Comparison of ENCODE assay signal across 1 cellular context in the genomic region with DNA sequence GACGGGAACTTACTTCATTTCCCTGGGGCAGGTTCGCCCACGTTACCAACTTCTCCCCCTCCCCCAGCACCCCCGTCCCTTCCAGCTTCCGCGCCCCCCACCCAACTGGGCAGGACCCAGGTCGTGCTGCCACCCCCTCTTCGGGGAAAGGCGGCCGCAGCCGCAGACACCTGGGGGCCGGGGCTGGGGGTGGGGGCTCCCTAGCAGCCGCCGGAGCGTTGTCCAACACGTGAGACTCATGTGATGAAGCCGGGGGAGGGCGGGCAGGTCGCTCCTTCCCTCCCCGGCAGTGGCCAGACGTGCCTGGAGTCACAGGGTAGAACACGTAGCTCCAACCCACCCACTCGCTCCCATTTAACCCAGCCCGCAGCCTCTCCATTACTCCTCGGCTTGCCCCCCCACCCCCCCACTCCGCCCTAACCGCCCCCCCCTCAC.
TF ChIP-seq lines count a peak whose summit lies in the region.

No MANE protein-coding gene starts in this region.

TF ChIP-seq in K562, 482 proteins besides CTCF, POLR2A, EP300 and RAD21 (continued from another document):
- TF ChIP-seq, protein P1, sequence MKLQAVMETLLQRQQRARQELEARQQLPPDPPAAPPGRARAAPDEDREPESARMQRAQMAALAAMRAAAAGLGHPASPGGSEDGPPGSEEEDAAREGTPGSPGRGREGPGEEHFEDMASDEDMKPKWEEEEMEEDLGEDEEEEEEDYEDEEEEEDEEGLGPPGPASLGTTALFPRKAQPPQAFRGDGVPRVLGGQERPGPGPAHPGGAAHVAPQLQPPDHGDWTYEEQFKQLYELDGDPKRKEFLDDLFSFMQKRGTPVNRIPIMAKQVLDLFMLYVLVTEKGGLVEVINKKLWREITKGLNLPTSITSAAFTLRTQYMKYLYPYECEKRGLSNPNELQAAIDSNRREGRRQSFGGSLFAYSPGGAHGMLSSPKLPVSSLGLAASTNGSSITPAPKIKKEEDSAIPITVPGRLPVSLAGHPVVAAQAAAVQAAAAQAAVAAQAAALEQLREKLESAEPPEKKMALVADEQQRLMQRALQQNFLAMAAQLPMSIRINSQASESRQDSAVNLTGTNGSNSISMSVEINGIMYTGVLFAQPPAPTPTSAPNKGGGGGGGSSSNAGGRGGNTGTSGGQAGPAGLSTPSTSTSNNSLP (IDR thresholded peaks at IDR 0.05; ENCODE audit: borderline replicate concordance, low read depth, low read length): no peak
- no peak for TF ChIP-seq EHMT2 (IDR thresholded peaks at IDR 0.05)
- TF ChIP-seq, protein P2, sequence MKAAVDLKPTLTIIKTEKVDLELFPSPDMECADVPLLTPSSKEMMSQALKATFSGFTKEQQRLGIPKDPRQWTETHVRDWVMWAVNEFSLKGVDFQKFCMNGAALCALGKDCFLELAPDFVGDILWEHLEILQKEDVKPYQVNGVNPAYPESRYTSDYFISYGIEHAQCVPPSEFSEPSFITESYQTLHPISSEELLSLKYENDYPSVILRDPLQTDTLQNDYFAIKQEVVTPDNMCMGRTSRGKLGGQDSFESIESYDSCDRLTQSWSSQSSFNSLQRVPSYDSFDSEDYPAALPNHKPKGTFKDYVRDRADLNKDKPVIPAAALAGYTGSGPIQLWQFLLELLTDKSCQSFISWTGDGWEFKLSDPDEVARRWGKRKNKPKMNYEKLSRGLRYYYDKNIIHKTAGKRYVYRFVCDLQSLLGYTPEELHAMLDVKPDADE (conservative IDR thresholded peaks at IDR 0.05; ENCODE audit: control insufficient read depth, low read depth, low read length): 0 out of 2 replicates have a peak, but pooled peaks have one; percentile 6
- TF ChIP-seq TCFL5 (CRISPR knock-in tag; conservative IDR thresholded peaks at IDR 0.05): no peak
- TF ChIP-seq, protein P3, sequence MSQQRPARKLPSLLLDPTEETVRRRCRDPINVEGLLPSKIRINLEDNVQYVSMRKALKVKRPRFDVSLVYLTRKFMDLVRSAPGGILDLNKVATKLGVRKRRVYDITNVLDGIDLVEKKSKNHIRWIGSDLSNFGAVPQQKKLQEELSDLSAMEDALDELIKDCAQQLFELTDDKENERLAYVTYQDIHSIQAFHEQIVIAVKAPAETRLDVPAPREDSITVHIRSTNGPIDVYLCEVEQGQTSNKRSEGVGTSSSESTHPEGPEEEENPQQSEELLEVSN (IDR thresholded peaks at IDR 0.05; ENCODE audit: borderline replicate concordance in 1 of 2, extremely low read depth in 1 of 2, insufficient read depth in 1 of 2, insufficient read length in 1 of 2, low read depth in 1 of 2, low read length in 1 of 2, poor library complexity in 1 of 2, severe bottlenecking in 1 of 2): peak; percentile 81 to 84
- TF ChIP-seq SETDB1 (IDR thresholded peaks at IDR 0.05; ENCODE audit: low read length): no peak
- TF ChIP-seq TRIM24 (IDR thresholded peaks at IDR 0.05): 0 out of 4 replicates have a peak, but pooled peaks of 1 of the 2 experiments have one; percentile 34
- peak; percentile 53 to 72; a peak in 2 of 4 replicates for TF ChIP-seq SIN3A (IDR thresholded peaks at IDR 0.05; ENCODE audit: borderline replicate concordance in 2 of 2, control insufficient read depth in 1 of 2, low read depth in 2 of 2, low read length in 2 of 2)
- no peak for TF ChIP-seq CBX8 (IDR thresholded peaks at IDR 0.05; ENCODE audit: borderline replicate concordance, extremely low read depth, low read depth, low read length, poor library complexity, severe bottlenecking)
- TF ChIP-seq, protein P4, sequence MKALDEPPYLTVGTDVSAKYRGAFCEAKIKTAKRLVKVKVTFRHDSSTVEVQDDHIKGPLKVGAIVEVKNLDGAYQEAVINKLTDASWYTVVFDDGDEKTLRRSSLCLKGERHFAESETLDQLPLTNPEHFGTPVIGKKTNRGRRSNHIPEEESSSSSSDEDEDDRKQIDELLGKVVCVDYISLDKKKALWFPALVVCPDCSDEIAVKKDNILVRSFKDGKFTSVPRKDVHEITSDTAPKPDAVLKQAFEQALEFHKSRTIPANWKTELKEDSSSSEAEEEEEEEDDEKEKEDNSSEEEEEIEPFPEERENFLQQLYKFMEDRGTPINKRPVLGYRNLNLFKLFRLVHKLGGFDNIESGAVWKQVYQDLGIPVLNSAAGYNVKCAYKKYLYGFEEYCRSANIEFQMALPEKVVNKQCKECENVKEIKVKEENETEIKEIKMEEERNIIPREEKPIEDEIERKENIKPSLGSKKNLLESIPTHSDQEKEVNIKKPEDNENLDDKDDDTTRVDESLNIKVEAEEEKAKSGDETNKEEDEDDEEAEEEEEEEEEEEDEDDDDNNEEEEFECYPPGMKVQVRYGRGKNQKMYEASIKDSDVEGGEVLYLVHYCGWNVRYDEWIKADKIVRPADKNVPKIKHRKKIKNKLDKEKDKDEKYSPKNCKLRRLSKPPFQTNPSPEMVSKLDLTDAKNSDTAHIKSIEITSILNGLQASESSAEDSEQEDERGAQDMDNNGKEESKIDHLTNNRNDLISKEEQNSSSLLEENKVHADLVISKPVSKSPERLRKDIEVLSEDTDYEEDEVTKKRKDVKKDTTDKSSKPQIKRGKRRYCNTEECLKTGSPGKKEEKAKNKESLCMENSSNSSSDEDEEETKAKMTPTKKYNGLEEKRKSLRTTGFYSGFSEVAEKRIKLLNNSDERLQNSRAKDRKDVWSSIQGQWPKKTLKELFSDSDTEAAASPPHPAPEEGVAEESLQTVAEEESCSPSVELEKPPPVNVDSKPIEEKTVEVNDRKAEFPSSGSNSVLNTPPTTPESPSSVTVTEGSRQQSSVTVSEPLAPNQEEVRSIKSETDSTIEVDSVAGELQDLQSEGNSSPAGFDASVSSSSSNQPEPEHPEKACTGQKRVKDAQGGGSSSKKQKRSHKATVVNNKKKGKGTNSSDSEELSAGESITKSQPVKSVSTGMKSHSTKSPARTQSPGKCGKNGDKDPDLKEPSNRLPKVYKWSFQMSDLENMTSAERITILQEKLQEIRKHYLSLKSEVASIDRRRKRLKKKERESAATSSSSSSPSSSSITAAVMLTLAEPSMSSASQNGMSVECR (CRISPR knock-in tag; IDR thresholded peaks at IDR 0.05): no peak
- TF ChIP-seq MXI1 (IDR thresholded peaks at IDR 0.05; ENCODE audit: low read depth, low read length): peak; percentile 76; the same call in 1 of the 2 replicates
- TF ChIP-seq, protein P5, sequence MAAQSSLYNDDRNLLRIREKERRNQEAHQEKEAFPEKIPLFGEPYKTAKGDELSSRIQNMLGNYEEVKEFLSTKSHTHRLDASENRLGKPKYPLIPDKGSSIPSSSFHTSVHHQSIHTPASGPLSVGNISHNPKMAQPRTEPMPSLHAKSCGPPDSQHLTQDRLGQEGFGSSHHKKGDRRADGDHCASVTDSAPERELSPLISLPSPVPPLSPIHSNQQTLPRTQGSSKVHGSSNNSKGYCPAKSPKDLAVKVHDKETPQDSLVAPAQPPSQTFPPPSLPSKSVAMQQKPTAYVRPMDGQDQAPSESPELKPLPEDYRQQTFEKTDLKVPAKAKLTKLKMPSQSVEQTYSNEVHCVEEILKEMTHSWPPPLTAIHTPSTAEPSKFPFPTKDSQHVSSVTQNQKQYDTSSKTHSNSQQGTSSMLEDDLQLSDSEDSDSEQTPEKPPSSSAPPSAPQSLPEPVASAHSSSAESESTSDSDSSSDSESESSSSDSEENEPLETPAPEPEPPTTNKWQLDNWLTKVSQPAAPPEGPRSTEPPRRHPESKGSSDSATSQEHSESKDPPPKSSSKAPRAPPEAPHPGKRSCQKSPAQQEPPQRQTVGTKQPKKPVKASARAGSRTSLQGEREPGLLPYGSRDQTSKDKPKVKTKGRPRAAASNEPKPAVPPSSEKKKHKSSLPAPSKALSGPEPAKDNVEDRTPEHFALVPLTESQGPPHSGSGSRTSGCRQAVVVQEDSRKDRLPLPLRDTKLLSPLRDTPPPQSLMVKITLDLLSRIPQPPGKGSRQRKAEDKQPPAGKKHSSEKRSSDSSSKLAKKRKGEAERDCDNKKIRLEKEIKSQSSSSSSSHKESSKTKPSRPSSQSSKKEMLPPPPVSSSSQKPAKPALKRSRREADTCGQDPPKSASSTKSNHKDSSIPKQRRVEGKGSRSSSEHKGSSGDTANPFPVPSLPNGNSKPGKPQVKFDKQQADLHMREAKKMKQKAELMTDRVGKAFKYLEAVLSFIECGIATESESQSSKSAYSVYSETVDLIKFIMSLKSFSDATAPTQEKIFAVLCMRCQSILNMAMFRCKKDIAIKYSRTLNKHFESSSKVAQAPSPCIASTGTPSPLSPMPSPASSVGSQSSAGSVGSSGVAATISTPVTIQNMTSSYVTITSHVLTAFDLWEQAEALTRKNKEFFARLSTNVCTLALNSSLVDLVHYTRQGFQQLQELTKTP (IDR thresholded peaks at IDR 0.05; ENCODE audit: low read depth in 1 of 2, partially characterized antibody in 2 of 2): peak in 1 of 2 experiments; percentile 11
- peak; percentile 1 to 18; a peak in 1 of 4 replicates for TF ChIP-seq TBL1XR1 (IDR thresholded peaks at IDR 0.05; ENCODE audit: low read length in 2 of 2)
- TF ChIP-seq, protein P6, sequence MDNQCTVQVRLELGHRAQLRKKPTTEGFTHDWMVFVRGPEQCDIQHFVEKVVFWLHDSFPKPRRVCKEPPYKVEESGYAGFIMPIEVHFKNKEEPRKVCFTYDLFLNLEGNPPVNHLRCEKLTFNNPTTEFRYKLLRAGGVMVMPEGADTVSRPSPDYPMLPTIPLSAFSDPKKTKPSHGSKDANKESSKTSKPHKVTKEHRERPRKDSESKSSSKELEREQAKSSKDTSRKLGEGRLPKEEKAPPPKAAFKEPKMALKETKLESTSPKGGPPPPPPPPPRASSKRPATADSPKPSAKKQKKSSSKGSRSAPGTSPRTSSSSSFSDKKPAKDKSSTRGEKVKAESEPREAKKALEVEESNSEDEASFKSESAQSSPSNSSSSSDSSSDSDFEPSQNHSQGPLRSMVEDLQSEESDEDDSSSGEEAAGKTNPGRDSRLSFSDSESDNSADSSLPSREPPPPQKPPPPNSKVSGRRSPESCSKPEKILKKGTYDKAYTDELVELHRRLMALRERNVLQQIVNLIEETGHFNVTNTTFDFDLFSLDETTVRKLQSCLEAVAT (IDR thresholded peaks at IDR 0.05): 0 out of 4 replicates have a peak, but pooled peaks of 1 of the 2 experiments have one; percentile 4
- TF ChIP-seq ZNF174 (CRISPR knock-in tag; IDR thresholded peaks at IDR 0.05): no peak
- TF ChIP-seq JUND (IDR thresholded peaks at IDR 0.05; ENCODE audit: borderline replicate concordance, low read depth, low read length): peak; percentile 18; the same call in 1 of the 2 replicates
- no peak; the same call in 2 of the 3 replicates for TF ChIP-seq JUND (tag; IDR thresholded peaks at IDR 0.05; ENCODE audit: borderline replicate concordance, low read depth, low read length)
- peak; percentile 64 for TF ChIP-seq ZBTB7A (IDR thresholded peaks at IDR 0.05; ENCODE audit: borderline replicate concordance, control insufficient read depth, low read depth, low read length)
- peak; percentile 42; the same call in 1 of the 2 replicates for TF ChIP-seq TEAD4 (IDR thresholded peaks at IDR 0.05; ENCODE audit: low read length)
- TF ChIP-seq TEAD4 (CRISPR knock-in tag; IDR thresholded peaks at IDR 0.05; ENCODE audit: borderline replicate concordance): no peak
- TF ChIP-seq FOXJ2 (tag; IDR thresholded peaks at IDR 0.05): peak; percentile 82
- 0 out of 2 replicates have a peak, but pooled peaks have one; percentile 6 for TF ChIP-seq NR1H2 (CRISPR knock-in tag; IDR thresholded peaks at IDR 0.05)
- peak; percentile 6 for TF ChIP-seq TBP (optimal IDR thresholded peaks at IDR 0.05; ENCODE audit: low read depth, low read length)
- TF ChIP-seq, protein P7, sequence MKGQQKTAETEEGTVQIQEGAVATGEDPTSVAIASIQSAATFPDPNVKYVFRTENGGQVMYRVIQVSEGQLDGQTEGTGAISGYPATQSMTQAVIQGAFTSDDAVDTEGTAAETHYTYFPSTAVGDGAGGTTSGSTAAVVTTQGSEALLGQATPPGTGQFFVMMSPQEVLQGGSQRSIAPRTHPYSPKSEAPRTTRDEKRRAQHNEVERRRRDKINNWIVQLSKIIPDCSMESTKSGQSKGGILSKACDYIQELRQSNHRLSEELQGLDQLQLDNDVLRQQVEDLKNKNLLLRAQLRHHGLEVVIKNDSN (CRISPR knock-in tag; IDR thresholded peaks at IDR 0.05): peak; percentile 78
- TF ChIP-seq, protein P8, sequence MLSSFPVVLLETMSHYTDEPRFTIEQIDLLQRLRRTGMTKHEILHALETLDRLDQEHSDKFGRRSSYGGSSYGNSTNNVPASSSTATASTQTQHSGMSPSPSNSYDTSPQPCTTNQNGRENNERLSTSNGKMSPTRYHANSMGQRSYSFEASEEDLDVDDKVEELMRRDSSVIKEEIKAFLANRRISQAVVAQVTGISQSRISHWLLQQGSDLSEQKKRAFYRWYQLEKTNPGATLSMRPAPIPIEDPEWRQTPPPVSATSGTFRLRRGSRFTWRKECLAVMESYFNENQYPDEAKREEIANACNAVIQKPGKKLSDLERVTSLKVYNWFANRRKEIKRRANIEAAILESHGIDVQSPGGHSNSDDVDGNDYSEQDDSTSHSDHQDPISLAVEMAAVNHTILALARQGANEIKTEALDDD (IDR thresholded peaks at IDR 0.05): 0 out of 2 replicates have a peak, but pooled peaks have one; percentile 0
- TF ChIP-seq KDM4B (IDR thresholded peaks at IDR 0.05; ENCODE audit: borderline replicate concordance in 2 of 2, low read depth in 1 of 2): no peak
- TF ChIP-seq CREB1 (IDR thresholded peaks at IDR 0.05): peak; percentile 3; the same call in 1 of the 2 replicates
- TF ChIP-seq CREB1 (CRISPR knock-in tag; IDR thresholded peaks at IDR 0.05): no peak
- TF ChIP-seq FOXM1 (IDR thresholded peaks at IDR 0.05; ENCODE audit: low read depth): no peak
- TF ChIP-seq FOXM1 (CRISPR knock-in tag; IDR thresholded peaks at IDR 0.05; ENCODE audit: low read depth): no peak
- TF ChIP-seq BHLHE40 (IDR thresholded peaks at IDR 0.05; ENCODE audit: low read length): peak; percentile 94
- no peak for TF ChIP-seq ZKSCAN3 (CRISPR knock-in tag; IDR thresholded peaks at IDR 0.05)
- TF ChIP-seq, protein P9, sequence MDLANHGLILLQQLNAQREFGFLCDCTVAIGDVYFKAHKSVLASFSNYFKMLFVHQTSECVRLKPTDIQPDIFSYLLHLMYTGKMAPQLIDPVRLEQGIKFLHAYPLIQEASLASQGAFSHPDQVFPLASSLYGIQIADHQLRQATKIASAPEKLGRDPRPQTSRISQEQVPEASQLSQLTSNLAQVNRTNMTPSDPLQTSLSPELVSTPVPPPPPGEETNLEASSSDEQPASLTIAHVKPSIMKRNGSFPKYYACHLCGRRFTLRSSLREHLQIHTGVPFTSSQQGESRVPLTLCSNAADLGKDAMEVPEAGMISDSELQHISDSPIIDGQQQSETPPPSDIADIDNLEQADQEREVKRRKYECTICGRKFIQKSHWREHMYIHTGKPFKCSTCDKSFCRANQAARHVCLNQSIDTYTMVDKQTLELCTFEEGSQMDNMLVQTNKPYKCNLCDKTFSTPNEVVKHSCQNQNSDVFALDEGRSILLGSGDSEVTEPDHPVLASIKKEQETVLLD (IDR thresholded peaks at IDR 0.05): 0 out of 2 replicates have a peak, but pooled peaks have one; percentile 2
